ENCODE assay signal across 20 cellular contexts in genomic region chr3:127137757-127138536, GRCh38. TPM values are rescaled to one million over a fixed set of nuclear protein-coding genes. Genes with fewer than 3 reads are reported as not detected.
DNase-seq lines count a peak whose midpoint lies in the region; ATAC-seq, FAIRE-seq and TF ChIP-seq lines count a peak whose summit lies in the region.
"Had no signal": no experiment of that assay in that cellular context is flagged by ENCODE, and none has a peak within 500 bp of the region (broad histone marks: within the 10 kb centered on the region; RNA-seq: fewer than 3 reads in every experiment).

No MANE protein-coding gene starts in this region.

- no peak overlapping the region for H2BK5ac ChIP-seq in mesenchymal stem cell (ENCODE audit: low read depth, low read length, poor library complexity, severe bottlenecking)

- no peak overlapping the region for H3K4me2 ChIP-seq in astrocyte (ENCODE audit: low read length)
- no peak overlapping the region for H3K4me2 ChIP-seq in mesenchymal stem cell (ENCODE audit: low read length, poor library complexity, severe bottlenecking)
- H3K4me2 ChIP-seq: KMS-11 had no signal

- FAIRE-seq in astrocyte (lab: Jason Lieb, UNC) = no peak
- FAIRE-seq: A204.1, D721Med, GM12878, GM18507 had no signal

- H2BK15ac ChIP-seq in mesenchymal stem cell (ENCODE audit: low read depth, poor library complexity, severe bottlenecking) = no peak overlapping the region

- no peak overlapping the region for H3K18ac ChIP-seq in mesenchymal stem cell (ENCODE audit: low read depth in 1 of 2, low read length in 2 of 2)

- H2BK12ac ChIP-seq in mesenchymal stem cell (ENCODE audit: low read length in 2 of 2) = no peak overlapping the region

- TF ChIP-seq CTCF in astrocyte (IDR thresholded peaks at IDR 0.05; ENCODE audit: insufficient read depth, low read depth, low read length) (no peak), sigmoid colon (IDR thresholded peaks at IDR 0.05) (no peak), glutamatergic neuron (IDR thresholded peaks at IDR 0.05; ENCODE audit: partially characterized antibody, unreplicated experiment) (no peak)

- intact Hi-C loops in cardiac septum (cut with DNase I) (loop anchor here (2.0 to 5.0 kb wide), 3 partner anchors 31 to 391 kb away; no protein-coding TSS in a partner anchor), Right ventricle myocardium inferior (cut with DNase I) (no loop called here), sigmoid colon (cut with DNase I) (no loop called here)

- H3K27me3 Mint-ChIP-seq in astrocyte (ENCODE audit: low read depth, unreplicated experiment) (peaks cover 60% of the 10 kb centered on the region), glutamatergic neuron (ENCODE audit: unreplicated experiment) (peaks cover 10% of the 10 kb centered on the region)

- H3K4me3 ChIP-seq in astrocyte (ENCODE audit: insufficient read depth, low read depth, low read length) (no peak overlapping the region), mesenchymal stem cell (ENCODE audit: insufficient read depth in 1 of 2, low read depth in 1 of 2, low read length in 2 of 2) (no peak overlapping the region), sigmoid colon (no peak overlapping the region)
- H3K4me3 ChIP-seq: BLaER1 treated with 17β-estradiol and CSF1 and Interleukin-3, amounts not matched to agents 10 nM and 100 nM; GM12878 had no signal

- H3K4me1 ChIP-seq in astrocyte (ENCODE audit: insufficient read depth, low read length) = no peaks in the 10 kb centered on the region
- H3K4me1 ChIP-seq in mesenchymal stem cell (ENCODE audit: control insufficient read depth, insufficient read depth, low read depth, low read length) = peaks cover 7% of the 10 kb centered on the region
- H3K4me1 ChIP-seq in sigmoid colon = peaks cover 0 to 19% (median 17%) of the 10 kb centered on the region in 4 donors
- H3K4me1 ChIP-seq: BLaER1 treated with 17β-estradiol and CSF1 and Interleukin-3, amounts not matched to agents 10 nM and 100 nM had no signal

- H3K27me3 ChIP-seq in astrocyte (ENCODE audit: insufficient read depth, low read length) (peaks cover 30% of the 10 kb centered on the region), mesenchymal stem cell (ENCODE audit: control insufficient read depth in 1 of 2, insufficient read depth in 1 of 2, low read length in 2 of 2) (peaks cover 60 to 68% of the 10 kb centered on the region in 2 experiments), sigmoid colon (peaks cover 0 to 4% (median 0%) of the 10 kb centered on the region in 3 donors)

- no peak overlapping the region for H3K23ac ChIP-seq in mesenchymal stem cell (ENCODE audit: low read length in 2 of 2)

- H3K27ac ChIP-seq in astrocyte (ENCODE audit: low read depth, low read length) (no peak overlapping the region), mesenchymal stem cell (ENCODE audit: low read length, poor library complexity, severe bottlenecking) (no peak overlapping the region), sigmoid colon (no peak overlapping the region)
- H3K27ac ChIP-seq: BLaER1 treated with 17β-estradiol and CSF1 and Interleukin-3, amounts not matched to agents 10 nM and 100 nM; KMS-11 had no signal

- H3K9me3 ChIP-seq in astrocyte (ENCODE audit: insufficient read depth, low read depth, low read length) (no peaks in the 10 kb centered on the region), mesenchymal stem cell (ENCODE audit: control insufficient read depth, low read length) (no peaks in the 10 kb centered on the region), sigmoid colon (no peaks in the 10 kb centered on the region)
- H3K9me3 ChIP-seq: BLaER1 treated with 17β-estradiol and CSF1 and Interleukin-3, amounts not matched to agents 10 nM and 100 nM had no signal

- H3K4me3 Mint-ChIP-seq in astrocyte (ENCODE audit: unreplicated experiment) = no peak overlapping the region
- no peak overlapping the region for H3K4me3 Mint-ChIP-seq in glutamatergic neuron (ENCODE audit: unreplicated experiment)
- H3K4me3 Mint-ChIP-seq: CD8-positive, alpha-beta memory T cell had no signal

- TF ChIP-seq EP300 in sigmoid colon (IDR thresholded peaks at IDR 0.05) = no peak

- TF ChIP-seq POLR2A in sigmoid colon (IDR thresholded peaks at IDR 0.05) = no peak

- H3K36me3 Mint-ChIP-seq in astrocyte (ENCODE audit: low read depth, unreplicated experiment) (peaks cover 3% of the 10 kb centered on the region), glutamatergic neuron (ENCODE audit: unreplicated experiment) (peaks cover 5% of the 10 kb centered on the region)
- H3K36me3 Mint-ChIP-seq: CD8-positive, alpha-beta memory T cell had no signal

- peak overlapping the region; percentile 1 for H4K91ac ChIP-seq in mesenchymal stem cell (ENCODE audit: low read length)

- no peaks in the 10 kb centered on the region for H3K79me2 ChIP-seq in astrocyte (ENCODE audit: insufficient read depth, low read length)

- no peak overlapping the region for H3K14ac ChIP-seq in mesenchymal stem cell (ENCODE audit: low read length in 2 of 2)

- H3K4me1 Mint-ChIP-seq in astrocyte (ENCODE audit: low read depth, unreplicated experiment) (peaks cover 8% of the 10 kb centered on the region), glutamatergic neuron (ENCODE audit: low read depth, unreplicated experiment) (peaks cover 7% of the 10 kb centered on the region)

- H3K79me1 ChIP-seq in mesenchymal stem cell (replicated peaks; ENCODE audit: low read length, poor library complexity, severe bottlenecking) = no peaks in the 10 kb centered on the region

- H3K4ac ChIP-seq in mesenchymal stem cell (ENCODE audit: low read depth in 1 of 2, low read length in 2 of 2) = no peak overlapping the region

- 87% methylated on average over 11 of the region's 11 CpGs for WGBS in mesenchymal stem cell
- 64 to 87% methylated on average over 11 of the region's 11 CpGs for WGBS in sigmoid colon, 2 donors

- H3K27ac Mint-ChIP-seq in astrocyte (ENCODE audit: unreplicated experiment) (peak overlapping the region; percentile 47), glutamatergic neuron (ENCODE audit: unreplicated experiment) (no peak overlapping the region)

- H2AK5ac ChIP-seq in mesenchymal stem cell (ENCODE audit: low read length, severe bottlenecking) = no peak overlapping the region

- no peak for ATAC-seq in Right ventricle myocardium inferior
- no peak for ATAC-seq in HG03139 (IDR thresholded peaks at IDR 0.05; ENCODE audit: unreplicated experiment)
- ATAC-seq in HG03439 (IDR thresholded peaks at IDR 0.05; ENCODE audit: unreplicated experiment) = no peak
- ATAC-seq: GM12878, Panc1 had no signal

- peaks cover under 1% of the 10 kb centered on the region for H3K9me3 Mint-ChIP-seq in astrocyte (ENCODE audit: unreplicated experiment)
- peaks cover 11% of the 10 kb centered on the region for H3K9me3 Mint-ChIP-seq in glutamatergic neuron (ENCODE audit: unreplicated experiment)

- H3K36me3 ChIP-seq in astrocyte (ENCODE audit: insufficient read depth, low read length) (no peaks in the 10 kb centered on the region), mesenchymal stem cell (ENCODE audit: control insufficient read depth in 1 of 2, insufficient read depth in 2 of 2, low read depth in 1 of 2, low read length in 2 of 2) (no peaks in the 10 kb centered on the region), sigmoid colon (no peaks in the 10 kb centered on the region)
- H3K36me3 ChIP-seq: BLaER1 treated with 17β-estradiol and CSF1 and Interleukin-3, amounts not matched to agents 10 nM and 100 nM had no signal

- no peak overlapping the region for H2AFZ ChIP-seq in astrocyte (ENCODE audit: low read depth, low read length)
- H2AFZ ChIP-seq in mesenchymal stem cell (ENCODE audit: low read depth, low read length) = no peak overlapping the region

- H4K8ac ChIP-seq in mesenchymal stem cell (ENCODE audit: low read length) = no peak overlapping the region

- peak; percentile 41 for DNase-seq in cardiac septum (ENCODE audit: low spot score)
- DNase-seq in Right ventricle myocardium inferior (ENCODE audit: missing footprints) = no peak
- DNase-seq in astrocyte (ENCODE audit: low read depth) = no peak
- no peak for DNase-seq in mesenchymal stem cell
- DNase-seq in sigmoid colon = peak; percentile 49
- no peak for DNase-seq in glutamatergic neuron
- DNase-seq: CD8-positive, alpha-beta memory T cell; GDM1; GOT3; NCI-H1048 had no signal

- no peaks in the 10 kb centered on the region for H4K20me1 ChIP-seq in astrocyte (ENCODE audit: insufficient read depth, low read length)

- no peak overlapping the region for H2BK120ac ChIP-seq in mesenchymal stem cell (ENCODE audit: low read depth, low read length)

- H3K9ac ChIP-seq in astrocyte (ENCODE audit: low read length) (no peak overlapping the region), mesenchymal stem cell (ENCODE audit: low read length) (no peak overlapping the region)
- H3K9ac ChIP-seq: BLaER1 treated with 17β-estradiol and CSF1 and Interleukin-3, amounts not matched to agents 10 nM and 100 nM; KMS-11 had no signal

RNA-seq across cellular contexts. Expression of gene PRR23E, which starts 55.0 kb away (rescaled TPM):
- total RNA-seq in cardiac septum = not detected
- not detected for total RNA-seq in Right ventricle myocardium inferior
- total RNA-seq in astrocyte = not detected in 2 replicates
- polyA plus RNA-seq in mesenchymal stem cell (2013, experiment 1 of 2) = not detected
- not detected for polyA plus RNA-seq in mesenchymal stem cell (2013, experiment 2 of 2)
- total RNA-seq in sigmoid colon = not detected
- polyA plus RNA-seq in sigmoid colon = not detected
- not detected for total RNA-seq in glutamatergic neuron (ENCODE audit: unreplicated experiment)
- total RNA-seq: CD8-positive, alpha-beta memory T cell; GM12878; M059J had no signal
- polyA plus RNA-seq: CD8-positive, alpha-beta memory T cell; GM12878 had no signal

Comparison
In these comparisons a context has a peak if more than half of its experiments do, and no peak if none do; other contexts are left out.
1. DNase-seq: peak in cardiac septum (single experiment) and sigmoid colon (single experiment); none in Right ventricle myocardium inferior (single experiment), astrocyte (single experiment), mesenchymal stem cell (single experiment) and glutamatergic neuron (single experiment).